In the genomic region with DNA sequence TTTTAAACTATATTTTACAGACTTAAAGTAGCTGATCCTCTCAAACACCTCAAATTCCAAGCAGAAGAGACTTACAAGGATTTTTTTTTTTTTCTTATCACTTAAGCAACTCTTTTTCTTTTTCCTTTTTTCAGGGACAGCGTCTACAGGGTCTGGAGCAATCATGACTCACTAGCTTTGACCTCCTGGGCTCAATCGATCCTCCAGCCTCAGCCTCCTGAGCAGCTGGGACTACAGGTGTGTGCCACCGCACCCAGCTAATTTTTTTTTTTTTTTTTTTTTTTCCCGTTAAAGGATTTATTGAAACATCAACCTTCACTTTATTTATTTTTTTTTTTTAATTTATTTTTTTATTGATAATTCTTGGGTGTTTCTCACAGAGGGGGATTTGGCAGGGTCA, we compare ENCODE assay signal across 33 cellular contexts.
"Had no signal": no experiment of that assay in that cellular context is flagged by ENCODE, and none has a peak within 500 bp of the region (broad histone marks: within the 10 kb centered on the region; RNA-seq: fewer than 3 reads in every experiment).

No MANE protein-coding gene starts in this region.

- H3K9me3 Mint-ChIP-seq: activated T-helper 17 cell treated with anti-CD3 and anti-CD28 coated beads, Interleukin-2, amount 50 U/mL, for 72 hours had no signal

- DNase-seq: activated CD4-positive, alpha-beta T cell treated with anti-CD3 and anti-CD28 coated beads, Interleukin-2, amount 10 ng/mL, durations not matched to agents 24 days and 14 days; activated CD4-positive, alpha-beta T cell treated with anti-CD3 and anti-CD28 coated beads, Interleukin-2, amount 50 U/mL, for 4 hours; activated CD8-positive, alpha-beta T cell treated with anti-CD3 and anti-CD28 coated beads for 36 hours; activated effector memory CD4-positive, alpha-beta T cell treated with anti-CD3 and anti-CD28 coated beads, Interleukin-2, amount 50 U/mL, for 16 hours; activated naive CD4-positive, alpha-beta T cell; activated naive CD4-positive, alpha-beta T cell treated with anti-CD3 and anti-CD28 coated beads, Interleukin-2, amount 50 U/mL, for 16 hours; activated naive CD8-positive, alpha-beta T cell treated with anti-CD3 and anti-CD28 coated beads for 36 hours; activated T-cell treated with anti-CD3 and anti-CD28 coated beads, Interleukin-2, amount 50 U/mL, for 1 hour; activated T-cell treated with anti-CD3 and anti-CD28 coated beads, Interleukin-2, amount 50 U/mL, for 72 hours; amniotic stem cell; aorta; brain microvascular endothelial cell; central memory CD4-positive, alpha-beta T cell; Kasumi-1; MG63; NCI-H1105; NCI-H1417 treated with DMSO at 0.1 percent for 48 hours; NCI-H187 treated with DMSO at 0.1 percent for 48 hours; NCI-H2081; NCI-H2171 treated with DMSO at 0.1 percent for 48 hours; NCI-H2227 treated with DMSO at 0.1 percent for 48 hours; NCI-H446; NCI-H510A treated with DMSO at 0.1 percent for 48 hours; NCI-H526 treated with DMSO at 0.1 percent for 48 hours; NCI-H774; NK-92 treated with Interleukin-12 subunit alpha and Interleukin-12 subunit beta, amount 100 ng/mL, for 24 hours; OCI-M1; Right ventricle myocardium superior; SJCRH30; T1000 had no signal

- H3K4me1 Mint-ChIP-seq: activated T-helper 17 cell treated with anti-CD3 and anti-CD28 coated beads, Interleukin-2, amount 50 U/mL, for 72 hours had no signal

- H3K27ac ChIP-seq: brain microvascular endothelial cell, SJCRH30, SK-N-MC had no signal

- H3K36me3 ChIP-seq: brain microvascular endothelial cell, MG63, SJCRH30 had no signal

- H3K27ac Mint-ChIP-seq: activated CD4-positive, alpha-beta T cell treated with anti-CD3 and anti-CD28 coated beads, Interleukin-2, amount 10 ng/mL, durations not matched to agents 24 days and 14 days; activated CD8-positive, alpha-beta T cell treated with anti-CD3 and anti-CD28 coated beads for 36 hours; activated naive CD8-positive, alpha-beta T cell treated with anti-CD3 and anti-CD28 coated beads for 36 hours; activated T-cell treated with anti-CD3 and anti-CD28 coated beads, Interleukin-2, amount 50 U/mL, for 72 hours; activated T-helper 17 cell treated with anti-CD3 and anti-CD28 coated beads, Interleukin-2, amount 50 U/mL, for 72 hours had no signal

- H3K27me3 ChIP-seq: brain microvascular endothelial cell, MG63, SJCRH30 had no signal

- H3K4me3 ChIP-seq: MG63, SJCRH30, SK-N-MC had no signal

- ATAC-seq: activated CD8-positive, alpha-beta T cell treated with anti-CD3 and anti-CD28 coated beads for 36 hours; activated T-cell treated with anti-CD3 and anti-CD28 coated beads, Interleukin-2, amount 50 U/mL, for 72 hours; activated T-helper 17 cell treated with anti-CD3 and anti-CD28 coated beads, Interleukin-2, amount 50 U/mL, for 72 hours had no signal

- H3K9me3 ChIP-seq: SJCRH30 had no signal

- H3K4me1 ChIP-seq: SJCRH30 had no signal

- FAIRE-seq: colon had no signal

- H3K27me3 Mint-ChIP-seq: activated CD4-positive, alpha-beta T cell treated with anti-CD3 and anti-CD28 coated beads, Interleukin-2, amount 10 ng/mL, durations not matched to agents 24 days and 14 days; activated CD8-positive, alpha-beta T cell treated with anti-CD3 and anti-CD28 coated beads for 36 hours; activated naive CD8-positive, alpha-beta T cell treated with anti-CD3 and anti-CD28 coated beads for 36 hours; activated T-helper 17 cell treated with anti-CD3 and anti-CD28 coated beads, Interleukin-2, amount 50 U/mL, for 72 hours had no signal

- H3K4me3 Mint-ChIP-seq: activated CD4-positive, alpha-beta T cell treated with anti-CD3 and anti-CD28 coated beads, Interleukin-2, amount 10 ng/mL, durations not matched to agents 24 days and 14 days; activated CD8-positive, alpha-beta T cell treated with anti-CD3 and anti-CD28 coated beads for 36 hours; activated naive CD8-positive, alpha-beta T cell treated with anti-CD3 and anti-CD28 coated beads for 36 hours; activated T-cell treated with anti-CD3 and anti-CD28 coated beads, Interleukin-2, amount 50 U/mL, for 72 hours; activated T-helper 17 cell treated with anti-CD3 and anti-CD28 coated beads, Interleukin-2, amount 50 U/mL, for 72 hours had no signal
